Comparison of ENCODE assay signal across 22 cellular contexts in genomic region chr12:104167519-104168458, GRCh38. TPM values are rescaled to one million over a fixed set of nuclear protein-coding genes. Genes with fewer than 3 reads are reported as not detected.
DNase-seq lines count a peak whose midpoint lies in the region; FAIRE-seq and TF ChIP-seq lines count a peak whose summit lies in the region.
"Had no signal": no experiment of that assay in that cellular context is flagged by ENCODE, and none has a peak within 500 bp of the region (broad histone marks: within the 10 kb centered on the region; RNA-seq: fewer than 3 reads in every experiment).

No MANE protein-coding gene starts in this region.

- H3K4me3 ChIP-seq in HEK293 (ENCODE audit: low read depth, low read length) (no peak overlapping the region), small intestine (ENCODE audit: low read depth in 1 of 2, low read length in 2 of 2) (no peak overlapping the region)
- H3K4me3 ChIP-seq in CD8-positive, alpha-beta memory T cell (ENCODE audit: low read length) = no peak overlapping the region
- H3K4me3 ChIP-seq: GM23338 had no signal

- H3K27ac Mint-ChIP-seq in CD8-positive, alpha-beta memory T cell = no peak overlapping the region
- H3K27ac Mint-ChIP-seq: B cell; CD4-positive, alpha-beta T cell; GM23338 had no signal

- no peaks in the 10 kb centered on the region for H3K4me1 Mint-ChIP-seq in CD8-positive, alpha-beta memory T cell
- H3K4me1 Mint-ChIP-seq: B cell had no signal

- no peaks in the 10 kb centered on the region for H3K36me3 ChIP-seq in HEK293 (ENCODE audit: control insufficient read depth in 2 of 2, insufficient read depth in 1 of 2, low read length in 2 of 2)
- no peaks in the 10 kb centered on the region for H3K36me3 ChIP-seq in small intestine (ENCODE audit: control insufficient read depth in 2 of 2, insufficient read depth in 2 of 2, low read length in 2 of 2)
- H3K36me3 ChIP-seq in CD8-positive, alpha-beta memory T cell (ENCODE audit: insufficient read depth, low read length) = no peaks in the 10 kb centered on the region

- no peak for FAIRE-seq in small intestine (lab: Jason Lieb, UNC)
- FAIRE-seq: A204.1, D721Med, G401.6, GM12891, HepG2, HTR-8/SVneo had no signal

- H3K27me3 ChIP-seq in small intestine (ENCODE audit: control insufficient read depth in 2 of 2, insufficient read depth in 2 of 2, low read length in 2 of 2) = no peaks in the 10 kb centered on the region
- no peaks in the 10 kb centered on the region for H3K27me3 ChIP-seq in CD8-positive, alpha-beta memory T cell (ENCODE audit: insufficient read depth, low read length, poor library complexity, severe bottlenecking)

- no peak overlapping the region for H3K27ac ChIP-seq in HEK293 (ENCODE audit: extremely low read depth, low read depth, low read length)
- no peak overlapping the region for H3K27ac ChIP-seq in small intestine (ENCODE audit: low read depth in 1 of 2, low read length in 1 of 2)
- no peak overlapping the region for H3K27ac ChIP-seq in CD8-positive, alpha-beta memory T cell (ENCODE audit: low read depth, low read length)

- H3K4me3 Mint-ChIP-seq in CD8-positive, alpha-beta memory T cell = no peak overlapping the region
- H3K4me3 Mint-ChIP-seq: B cell; CD4-positive, alpha-beta T cell; GM23338 had no signal

- peaks cover 1 to 18% of the 10 kb centered on the region in 2 donors for H3K27me3 Mint-ChIP-seq in CD8-positive, alpha-beta memory T cell

- H3K9me3 ChIP-seq in HEK293 (ENCODE audit: control insufficient read depth, insufficient read depth, low read depth, low read length) (no peaks in the 10 kb centered on the region), small intestine (ENCODE audit: control insufficient read depth, low read depth) (no peaks in the 10 kb centered on the region)
- H3K9me3 ChIP-seq in CD8-positive, alpha-beta memory T cell (ENCODE audit: low read length) = no peaks in the 10 kb centered on the region

- POLR2A ChIA-PET in HEK293 (lab: Yijun Ruan, JAX) = no interaction called here
- POLR2A ChIA-PET in CD8-positive, alpha-beta memory T cell (lab: Charles Lee) = no interaction called here

- H3K9me3 Mint-ChIP-seq in CD8-positive, alpha-beta memory T cell = no peaks in the 10 kb centered on the region
- H3K9me3 Mint-ChIP-seq: CD4-positive, alpha-beta T cell; GM23338 had no signal

- CTCF ChIA-PET in HEK293 (lab: Yijun Ruan, JAX) = interaction anchor here (1.1 kb wide), 1 partner anchor 14 kb away, joined by 4 read pairs; no protein-coding TSS in a partner anchor
- CTCF ChIA-PET in CD8-positive, alpha-beta memory T cell (lab: Charles Lee) = no interaction called here

- no peak for TF ChIP-seq CTCF in HEK293 (tag by site-specific recombination; IDR thresholded peaks at IDR 0.05)

- no peaks in the 10 kb centered on the region for H3K4me1 ChIP-seq in HEK293 (ENCODE audit: control insufficient read depth, insufficient read depth, low read length)
- H3K4me1 ChIP-seq in small intestine (ENCODE audit: control insufficient read depth in 2 of 2, insufficient read depth in 1 of 2, low read depth in 1 of 2, low read length in 1 of 2) = no peaks in the 10 kb centered on the region
- H3K4me1 ChIP-seq in CD8-positive, alpha-beta memory T cell (ENCODE audit: insufficient read depth, low read length) = no peaks in the 10 kb centered on the region

- peak; percentile 66 for DNase-seq in NCI-H146 (lab: John Stamatoyannopoulos, UW)
- DNase-seq in OCI-M1 (lab: John Stamatoyannopoulos, UW) = peak; percentile 39
- DNase-seq in small intestine = peak; percentile 58
- DNase-seq in CD8-positive, alpha-beta memory T cell = no peak
- DNase-seq in SW 1271 (lab: John Stamatoyannopoulos, UW) = no peak
- no peak for DNase-seq in occipital lobe (lab: John Stamatoyannopoulos, UW)
- DNase-seq: C1 segment of cervical spinal cord; CD4-positive, alpha-beta T cell; COR-L47; DMS153; DMS79 treated with DMSO at 0.1 percent for 48 hours; EL; H7 had no signal

- 50 to 77% (median 63%) methylated on average over 5 of the region's 5 CpGs for WGBS in small intestine, 3 donors

- H3K36me3 Mint-ChIP-seq in CD8-positive, alpha-beta memory T cell = no peaks in the 10 kb centered on the region

TF ChIP-seq in HEK293, 187 proteins besides CTCF, POLR2A, EP300 and RAD21 (continues in another document):
- TF ChIP-seq SCRT1 (tag by site-specific recombination; IDR thresholded peaks at IDR 0.05; ENCODE audit: borderline replicate concordance) = peak; percentile 57; the same call in 1 of the 2 replicates
- TF ChIP-seq SETDB1 (IDR thresholded peaks at IDR 0.05; ENCODE audit: insufficient read length, low read length) = no peak
- TF ChIP-seq ZNF148 (tag by site-specific recombination; IDR thresholded peaks at IDR 0.05; ENCODE audit: borderline replicate concordance) = no peak
- TF ChIP-seq ZNF529 (tag by site-specific recombination; IDR thresholded peaks at IDR 0.05; ENCODE audit: insufficient replicate concordance) = no peak
- TF ChIP-seq ZNF645 (tag by site-specific recombination; IDR thresholded peaks at IDR 0.05) = no peak
- peak; percentile 99 for TF ChIP-seq ZNF610 (tag by site-specific recombination; IDR thresholded peaks at IDR 0.05; ENCODE audit: borderline replicate concordance)
- TF ChIP-seq ZNF19 (tag by site-specific recombination; IDR thresholded peaks at IDR 0.05; ENCODE audit: low read depth) = no peak
- TF ChIP-seq SCRT2 (tag by site-specific recombination; IDR thresholded peaks at IDR 0.05) = peak; percentile 73; the same call in 1 of the 2 replicates
- TF ChIP-seq ZNF280C (tag by site-specific recombination; IDR thresholded peaks at IDR 0.05) = no peak
- TF ChIP-seq ZNF10 (tag by site-specific recombination; IDR thresholded peaks at IDR 0.05) = no peak
- TF ChIP-seq BCL6B (tag by site-specific recombination; IDR thresholded peaks at IDR 0.05) = no peak
- TF ChIP-seq ZNF555 (tag by site-specific recombination; conservative IDR thresholded peaks at IDR 0.05) = no peak

RNA-seq across cellular contexts. Expression of gene NFYB, which starts 29.8 kb away (rescaled TPM):
- polyA plus RNA-seq in small intestine = 10 to 100 TPM; 14.1 to 18.0 (median 15.4) TPM
- 10 to 100 TPM; 25.5 to 27.5 TPM for total RNA-seq in CD8-positive, alpha-beta memory T cell
- 41.1 TPM for polyA plus RNA-seq in CD8-positive, alpha-beta memory T cell
- 48.0 TPM for total RNA-seq in occipital lobe

RNA-seq across cellular contexts. Expression of gene TXNRD1, which starts 47.8 kb away (rescaled TPM):
- 10 to 100 TPM; 39.4 to 64.2 (median 59.0) TPM for polyA plus RNA-seq in small intestine
- 100 to 1,000 TPM; 103 to 107 TPM for total RNA-seq in CD8-positive, alpha-beta memory T cell
- polyA plus RNA-seq in CD8-positive, alpha-beta memory T cell = 30.6 TPM
- 102 TPM for total RNA-seq in occipital lobe

Comparison
In these comparisons a context has a peak if more than half of its experiments do, and no peak if none do; other contexts are left out.
1. DNase-seq: peak in NCI-H146 (single experiment), OCI-M1 (single experiment) and small intestine (single experiment); none in CD8-positive, alpha-beta memory T cell (0 of 5), SW 1271 (0 of 2) and occipital lobe (single experiment).